ENCODE assay signal across 1 cellular context in the genomic region with DNA sequence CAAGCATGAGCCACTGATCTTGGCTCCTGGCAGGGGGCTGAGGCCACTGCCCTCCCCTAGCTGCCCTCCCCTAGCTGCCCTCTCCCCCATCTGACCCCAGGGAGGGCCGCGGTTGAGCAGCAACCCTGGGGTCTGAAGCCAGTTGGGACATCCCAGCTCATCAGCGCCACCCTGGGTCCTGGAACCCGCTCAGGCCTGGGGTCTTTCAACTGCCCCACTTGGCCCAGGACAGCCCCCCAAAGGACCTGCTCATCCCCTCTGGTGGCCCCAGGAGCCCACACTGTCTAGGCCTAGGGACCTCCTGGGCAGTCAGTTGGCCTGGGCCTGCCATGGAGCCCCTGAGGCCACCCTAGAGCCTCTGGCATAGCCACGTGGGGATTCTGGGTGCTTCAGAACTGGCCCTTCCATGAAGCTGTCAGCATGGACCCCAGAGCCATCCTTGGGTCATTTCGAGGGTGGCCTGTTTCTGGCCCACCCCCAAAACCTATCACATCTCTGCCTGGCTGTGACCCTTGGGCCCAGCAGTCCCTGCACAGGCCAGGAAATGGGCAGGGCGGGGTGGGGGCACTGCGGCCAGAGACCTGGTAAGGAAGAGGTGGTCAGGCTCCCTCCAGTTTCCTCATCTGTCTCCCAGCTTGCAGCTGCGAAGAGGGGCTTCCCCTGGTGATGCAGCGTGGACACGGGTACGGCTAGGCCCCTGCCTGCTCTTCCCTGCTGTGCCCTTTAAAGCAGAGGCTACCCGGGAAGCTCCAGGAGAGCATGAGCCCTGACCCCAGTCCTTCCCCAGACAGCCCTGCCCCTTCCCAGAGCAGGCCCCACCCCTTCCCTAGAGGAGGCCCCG.
TF ChIP-seq lines count a peak whose summit lies in the region.

No MANE protein-coding gene starts in this region.

TF ChIP-seq in HCT116, 20 proteins besides CTCF, POLR2A, EP300 and RAD21 (continued from another document):
- TF ChIP-seq, protein P1, sequence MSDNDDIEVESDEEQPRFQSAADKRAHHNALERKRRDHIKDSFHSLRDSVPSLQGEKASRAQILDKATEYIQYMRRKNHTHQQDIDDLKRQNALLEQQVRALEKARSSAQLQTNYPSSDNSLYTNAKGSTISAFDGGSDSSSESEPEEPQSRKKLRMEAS (IDR thresholded peaks at IDR 0.05), result no peak
- TF ChIP-seq ZNF274 (IDR thresholded peaks at IDR 0.05; ENCODE audit: low read depth, low read length), result no peak
- no peak for TF ChIP-seq SP1 (IDR thresholded peaks at IDR 0.05; ENCODE audit: low read depth)
- TF ChIP-seq CEBPB (IDR thresholded peaks at IDR 0.05; ENCODE audit: low read depth), result no peak
- TF ChIP-seq EZH2 (IDR thresholded peaks at IDR 0.05), result no peak
- no peak for TF ChIP-seq SRF (IDR thresholded peaks at IDR 0.05; ENCODE audit: low read depth)
- TF ChIP-seq SIN3A (IDR thresholded peaks at IDR 0.05; ENCODE audit: low read depth), result no peak
- TF ChIP-seq, protein P2, sequence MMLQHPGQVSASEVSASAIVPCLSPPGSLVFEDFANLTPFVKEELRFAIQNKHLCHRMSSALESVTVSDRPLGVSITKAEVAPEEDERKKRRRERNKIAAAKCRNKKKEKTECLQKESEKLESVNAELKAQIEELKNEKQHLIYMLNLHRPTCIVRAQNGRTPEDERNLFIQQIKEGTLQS (IDR thresholded peaks at IDR 0.05), result no peak
- no peak for TF ChIP-seq JUND (IDR thresholded peaks at IDR 0.05)
- TF ChIP-seq EZH2phosphoT487 (IDR thresholded peaks at IDR 0.05; ENCODE audit: borderline replicate concordance), result no peak
- TF ChIP-seq TCF7L2 (IDR thresholded peaks at IDR 0.05; ENCODE audit: borderline replicate concordance, extremely low read depth, insufficient read depth, insufficient read length), result no peak
